In the genomic region with DNA sequence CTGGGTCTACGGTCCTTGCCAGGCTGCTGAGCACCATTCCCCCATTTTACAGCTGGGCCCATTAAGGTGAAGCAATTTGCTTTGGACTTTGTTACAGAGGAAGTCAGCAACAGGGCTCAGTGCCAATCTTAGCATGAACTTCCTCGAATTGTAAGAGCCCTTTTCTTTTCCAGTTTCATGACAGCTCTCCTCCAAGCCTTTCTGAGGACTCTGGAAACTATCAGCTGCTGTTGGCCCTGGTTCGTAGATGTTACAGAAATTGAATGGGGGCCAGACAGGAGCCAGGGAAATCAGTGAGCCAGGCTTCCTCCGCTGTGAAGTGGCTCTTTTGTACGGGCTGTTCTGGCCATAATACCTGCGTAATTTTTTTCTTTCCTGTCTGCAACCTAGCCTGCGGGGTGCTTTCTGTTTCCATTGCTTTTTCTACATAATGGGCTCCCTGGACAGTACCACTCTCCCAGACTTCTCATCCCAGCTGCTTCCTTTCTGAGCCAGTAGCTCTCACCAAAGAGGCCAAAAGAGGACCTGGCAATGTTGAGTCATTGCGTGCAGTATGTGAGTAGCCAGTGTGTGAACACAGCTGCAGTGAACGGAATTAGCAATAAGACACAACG, we compare ENCODE assay signal across 11 cellular contexts.
DNase-seq lines count a peak whose midpoint lies in the region; ATAC-seq and TF ChIP-seq lines count a peak whose summit lies in the region.
"Had no signal": no experiment of that assay in that cellular context is flagged by ENCODE, and none has a peak within 500 bp of the region (broad histone marks: within the 10 kb centered on the region; RNA-seq: fewer than 3 reads in every experiment).

No MANE protein-coding gene starts in this region.

- CTCF ChIA-PET in WTC11 (lab: Charles Lee): interaction anchor here (1.4 kb wide), 1 partner anchor 29 kb away, joined by 4 read pairs; no protein-coding TSS in a partner anchor

- no peaks in the 10 kb centered on the region for H3K27me3 ChIP-seq in duodenal mucosa (ENCODE audit: control insufficient read depth in 1 of 2, insufficient read depth in 2 of 2, low read length in 2 of 2)

- intact Hi-C loops in mucosa of descending colon (cut with DNase I, micrococcal nuclease): no loop called here

- H3K4me1 Mint-ChIP-seq in WTC11: peaks cover 51% of the 10 kb centered on the region
- H3K4me1 Mint-ChIP-seq: CD8-positive, alpha-beta memory T cell had no signal

- no peak overlapping the region for H3K9ac ChIP-seq in duodenal mucosa (ENCODE audit: low read depth in 1 of 2, low read length in 2 of 2)

- H3K36me3 ChIP-seq in duodenal mucosa (ENCODE audit: control insufficient read depth in 1 of 2, insufficient read depth in 2 of 2, low read length in 2 of 2): no peaks in the 10 kb centered on the region
- H3K36me3 ChIP-seq in mucosa of descending colon (ENCODE audit: low read depth): no peaks in the 10 kb centered on the region

- H3K36me3 Mint-ChIP-seq in WTC11: no peaks in the 10 kb centered on the region

- DNase-seq in AG10803 (ENCODE audit: low read depth): peak; percentile 70
- DNase-seq in NCI-H2081 (lab: John Stamatoyannopoulos, UW): peak; percentile 88 to 97
- DNase-seq in mucosa of descending colon: peak in 2 of 3 donors; percentile 40 to 88
- DNase-seq in WTC11 (ENCODE audit: low spot score): no peak
- DNase-seq in DMS114 treated with DMSO at 0.1 percent for 48 hours (lab: John Stamatoyannopoulos, UW; ENCODE audit: unreplicated experiment): no peak
- DNase-seq: activated CD8-positive, alpha-beta T cell treated with anti-CD3 and anti-CD28 coated beads for 36 hours; CD8-positive, alpha-beta memory T cell; GOT3 had no signal

- H3K9me3 Mint-ChIP-seq in WTC11: no peaks in the 10 kb centered on the region
- H3K9me3 Mint-ChIP-seq: activated CD8-positive, alpha-beta T cell treated with anti-CD3 and anti-CD28 coated beads for 36 hours; CD8-positive, alpha-beta memory T cell had no signal

- ATAC-seq in mucosa of descending colon (peak; percentile 92), HG03432 (IDR thresholded peaks at IDR 0.05; ENCODE audit: unreplicated experiment) (no peak), WTC11 (no peak), GM21423 (IDR thresholded peaks at IDR 0.05; ENCODE audit: unreplicated experiment) (no peak)
- ATAC-seq: activated CD8-positive, alpha-beta T cell treated with anti-CD3 and anti-CD28 coated beads for 36 hours had no signal

- POLR2A ChIA-PET in WTC11 (lab: Charles Lee): no interaction called here

- no peak overlapping the region for H3K27ac ChIP-seq in duodenal mucosa (ENCODE audit: low read depth, low read length)

- H3K9me3 ChIP-seq in duodenal mucosa (ENCODE audit: control insufficient read depth in 1 of 2, low read length in 2 of 2) (no peaks in the 10 kb centered on the region), mucosa of descending colon (no peaks in the 10 kb centered on the region)

- H3K4me1 ChIP-seq in duodenal mucosa (ENCODE audit: control insufficient read depth in 1 of 2, insufficient read depth in 2 of 2, low read length in 2 of 2) (peaks cover 0 to 11% of the 10 kb centered on the region in 2 donors), mucosa of descending colon (ENCODE audit: low read depth) (peaks cover 13% of the 10 kb centered on the region)

- H3K4me3 ChIP-seq in AG10803 (ENCODE audit: low read length) (no peak overlapping the region), duodenal mucosa (ENCODE audit: low read depth in 1 of 2, low read length in 2 of 2) (peak overlapping the region; percentile 37 to 48), mucosa of descending colon (no peak overlapping the region)

- TF ChIP-seq CTCF in AG10803 (conservative IDR thresholded peaks at IDR 0.05; ENCODE audit: low read length) (no peak), mucosa of descending colon (IDR thresholded peaks at IDR 0.05) (no peak), WTC11 (IDR thresholded peaks at IDR 0.05) (no peak)

- H3K27me3 Mint-ChIP-seq in WTC11 (ENCODE audit: low read depth): no peaks in the 10 kb centered on the region
- H3K27me3 Mint-ChIP-seq: activated CD8-positive, alpha-beta T cell treated with anti-CD3 and anti-CD28 coated beads for 36 hours had no signal

- no peak overlapping the region for H3K4me3 Mint-ChIP-seq in WTC11
- H3K4me3 Mint-ChIP-seq: activated CD8-positive, alpha-beta T cell treated with anti-CD3 and anti-CD28 coated beads for 36 hours; CD8-positive, alpha-beta memory T cell had no signal

- no peak overlapping the region for H3K27ac Mint-ChIP-seq in WTC11
- H3K27ac Mint-ChIP-seq: activated CD8-positive, alpha-beta T cell treated with anti-CD3 and anti-CD28 coated beads for 36 hours had no signal

TF ChIP-seq in WTC11, 78 proteins besides CTCF, POLR2A, EP300 and RAD21:
- no peak for TF ChIP-seq KAT7 (CRISPR knock-in tag; IDR thresholded peaks at IDR 0.05; ENCODE audit: borderline replicate concordance)
- TF ChIP-seq TEAD4 (CRISPR knock-in tag; IDR thresholded peaks at IDR 0.05): no peak
- TF ChIP-seq RELA (CRISPR knock-in tag; IDR thresholded peaks at IDR 0.05; ENCODE audit: borderline replicate concordance): no peak
- TF ChIP-seq FOXJ3 (CRISPR knock-in tag; IDR thresholded peaks at IDR 0.05; ENCODE audit: borderline replicate concordance): no peak
- no peak for TF ChIP-seq ZBTB43 (CRISPR knock-in tag; IDR thresholded peaks at IDR 0.05)
- no peak for TF ChIP-seq CREB1 (CRISPR knock-in tag; IDR thresholded peaks at IDR 0.05)
- TF ChIP-seq, protein P1, sequence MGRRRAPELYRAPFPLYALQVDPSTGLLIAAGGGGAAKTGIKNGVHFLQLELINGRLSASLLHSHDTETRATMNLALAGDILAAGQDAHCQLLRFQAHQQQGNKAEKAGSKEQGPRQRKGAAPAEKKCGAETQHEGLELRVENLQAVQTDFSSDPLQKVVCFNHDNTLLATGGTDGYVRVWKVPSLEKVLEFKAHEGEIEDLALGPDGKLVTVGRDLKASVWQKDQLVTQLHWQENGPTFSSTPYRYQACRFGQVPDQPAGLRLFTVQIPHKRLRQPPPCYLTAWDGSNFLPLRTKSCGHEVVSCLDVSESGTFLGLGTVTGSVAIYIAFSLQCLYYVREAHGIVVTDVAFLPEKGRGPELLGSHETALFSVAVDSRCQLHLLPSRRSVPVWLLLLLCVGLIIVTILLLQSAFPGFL (CRISPR knock-in tag; IDR thresholded peaks at IDR 0.05; ENCODE audit: borderline replicate concordance): no peak
TF ChIP-seq in WTC11: peak in this region for 0.

Comparison
In these comparisons a context has a peak if more than half of its experiments do, and no peak if none do; other contexts are left out.
1. DNase-seq: peak in AG10803 (single experiment), NCI-H2081 (2 of 2) and mucosa of descending colon (2 of 3); none in WTC11 (single experiment) and DMS114 treated with DMSO at 0.1 percent for 48 hours (single experiment).
2. H3K4me3 ChIP-seq: peak in duodenal mucosa (2 of 2); none in AG10803 (single experiment) and mucosa of descending colon (single experiment).